In the genomic region with DNA sequence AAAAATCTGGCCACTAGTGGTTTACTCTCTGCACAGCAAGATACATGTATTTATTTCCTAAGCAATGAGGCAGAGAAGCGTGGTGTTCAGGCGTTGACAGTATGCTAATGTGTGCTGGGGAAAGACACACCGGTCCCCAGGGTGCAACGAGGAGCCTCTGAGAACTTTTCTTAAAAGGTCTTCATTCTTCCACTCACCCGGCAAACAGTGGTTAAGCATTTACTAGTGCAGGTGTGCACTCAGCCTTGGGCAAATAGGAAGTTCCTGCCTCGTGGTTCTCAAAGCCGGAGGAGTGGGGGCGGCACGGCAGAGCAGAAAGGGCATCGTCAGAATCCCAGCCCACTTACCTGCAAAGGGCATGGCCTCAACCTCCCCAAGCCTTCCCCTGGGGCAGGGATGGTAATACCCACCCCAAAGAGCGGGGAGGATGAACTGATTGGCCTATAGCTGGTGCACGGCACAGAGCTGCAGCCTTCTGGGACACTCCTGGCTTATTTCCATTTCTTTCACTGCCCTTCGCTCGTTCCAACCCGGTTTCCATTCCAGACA, we compare ENCODE assay signal across 11 cellular contexts.
A peak's percentile ranks its signal among the peaks of the same experiment; 100 is the strongest.
DNase-seq lines count a peak whose midpoint lies in the region; ATAC-seq and TF ChIP-seq lines count a peak whose summit lies in the region.
"Had no signal": no experiment of that assay in that cellular context is flagged by ENCODE, and none has a peak within 500 bp of the region (broad histone marks: within the 10 kb centered on the region; RNA-seq: fewer than 3 reads in every experiment).

No MANE protein-coding gene starts in this region.

- H3K4me1 Mint-ChIP-seq in stimulated activated naive B cell treated with anti-CD40 and anti-IgM and Interleukin-4, amounts not matched to agents 10 μg/mL and 1 μg/mL and 100 μg/mL, for 72 hours: peaks cover 6 to 14% of the 10 kb centered on the region in 2 donors
- H3K4me1 Mint-ChIP-seq: activated naive CD8-positive, alpha-beta T cell treated with anti-CD3 and anti-CD28 coated beads, Interleukin-2, amount 10 ng/mL, durations not matched to agents 7 days and 5 days had no signal

- H3K36me3 ChIP-seq in thyroid gland (no peaks in the 10 kb centered on the region), vagina (no peaks in the 10 kb centered on the region)

- no peak overlapping the region for H3K4me3 Mint-ChIP-seq in stimulated activated naive B cell treated with anti-CD40 and anti-IgM and Interleukin-4, amounts not matched to agents 10 μg/mL and 1 μg/mL and 100 μg/mL, for 72 hours
- H3K4me3 Mint-ChIP-seq: activated naive CD8-positive, alpha-beta T cell treated with anti-CD3 and anti-CD28 coated beads, Interleukin-2, amount 10 ng/mL, durations not matched to agents 7 days and 5 days had no signal

- ATAC-seq in HG03097 (IDR thresholded peaks at IDR 0.05; ENCODE audit: low FRiP score, unreplicated experiment): peak; percentile 98
- ATAC-seq in stimulated activated naive B cell treated with anti-CD40 and anti-IgM and Interleukin-4, amounts not matched to agents 10 μg/mL and 1 μg/mL and 100 μg/mL, for 72 hours (replicated peaks): peak; percentile 99 to 100

- peak; percentile 11 for DNase-seq in NCI-H510A treated with DMSO at 0.1 percent for 48 hours (lab: John Stamatoyannopoulos, UW)
- DNase-seq in NCI-H510A (lab: John Stamatoyannopoulos, UW): no peak
- DNase-seq in cerebellar cortex (ENCODE audit: low spot score): peak; percentile 63
- peak; percentile 73 for DNase-seq in stimulated activated naive B cell treated with anti-CD40 and anti-IgM and Interleukin-4, amounts not matched to agents 10 μg/mL and 1 μg/mL and 100 μg/mL, for 72 hours
- no peak for DNase-seq in thyroid gland
- DNase-seq in vagina (ENCODE audit: extremely low spot score in 2 of 2): no peak
- no peak for DNase-seq in stimulated activated CD4-positive, alpha-beta T cell treated with anti-CD3 and anti-CD28 coated beads, Interleukin-2, amount 100 ng/mL, for 48 hours
- DNase-seq: activated naive CD8-positive, alpha-beta T cell treated with anti-CD3 and anti-CD28 coated beads, Interleukin-2, amount 10 ng/mL, durations not matched to agents 7 days and 5 days; islet precursor cell; stimulated activated CD4-positive, alpha-beta T cell treated with anti-CD3 and anti-CD28 coated beads, Interleukin-12 subunit alpha, Interleukin-12 subunit beta, amount 100 ng/mL, for 4 hours had no signal

- H3K4me1 ChIP-seq in thyroid gland (no peaks in the 10 kb centered on the region), vagina (no peaks in the 10 kb centered on the region)

- H3K4me3 ChIP-seq in thyroid gland (replicated peaks in 1 of 3): no peak overlapping the region
- H3K4me3 ChIP-seq in vagina: no peak overlapping the region

- H3K27ac ChIP-seq in thyroid gland (no peak overlapping the region), vagina (no peak overlapping the region)

- peaks cover 0 to 3% of the 10 kb centered on the region in 2 donors for H3K36me3 Mint-ChIP-seq in stimulated activated naive B cell treated with anti-CD40 and anti-IgM and Interleukin-4, amounts not matched to agents 10 μg/mL and 1 μg/mL and 100 μg/mL, for 72 hours
- H3K36me3 Mint-ChIP-seq: activated naive CD8-positive, alpha-beta T cell treated with anti-CD3 and anti-CD28 coated beads, Interleukin-2, amount 10 ng/mL, durations not matched to agents 7 days and 5 days had no signal

- H3K27ac Mint-ChIP-seq in stimulated activated naive B cell treated with anti-CD40 and anti-IgM and Interleukin-4, amounts not matched to agents 10 μg/mL and 1 μg/mL and 100 μg/mL, for 72 hours: no peak overlapping the region
- H3K27ac Mint-ChIP-seq: activated naive CD8-positive, alpha-beta T cell treated with anti-CD3 and anti-CD28 coated beads, Interleukin-2, amount 10 ng/mL, durations not matched to agents 7 days and 5 days had no signal

- intact Hi-C loops in thyroid gland (cut with DNase I) (loop anchor here (10.0 kb wide), 1 partner anchor 300 kb away; no protein-coding TSS in a partner anchor), vagina (cut with DNase I) (no loop called here)

- H3K27me3 ChIP-seq in thyroid gland: no peaks in the 10 kb centered on the region
- H3K27me3 ChIP-seq in vagina: no peaks in the 10 kb centered on the region

- H3K9me3 ChIP-seq in thyroid gland (no peaks in the 10 kb centered on the region), vagina (no peaks in the 10 kb centered on the region)

- TF ChIP-seq POLR2A in thyroid gland (IDR thresholded peaks at IDR 0.05) (no peak), vagina (IDR thresholded peaks at IDR 0.05) (no peak)

- 41 to 42% methylated on average over 15 of the region's 15 CpGs for WGBS in thyroid gland, 2 donors

- TF ChIP-seq CTCF in thyroid gland (IDR thresholded peaks at IDR 0.05) (no peak), vagina (IDR thresholded peaks at IDR 0.05) (no peak)

- peaks cover 34 to 46% of the 10 kb centered on the region in 2 donors for H3K27me3 Mint-ChIP-seq in stimulated activated naive B cell treated with anti-CD40 and anti-IgM and Interleukin-4, amounts not matched to agents 10 μg/mL and 1 μg/mL and 100 μg/mL, for 72 hours
- H3K27me3 Mint-ChIP-seq: activated naive CD8-positive, alpha-beta T cell treated with anti-CD3 and anti-CD28 coated beads, Interleukin-2, amount 10 ng/mL, durations not matched to agents 7 days and 5 days had no signal

- peaks cover 4 to 12% of the 10 kb centered on the region in 2 donors for H3K9me3 Mint-ChIP-seq in stimulated activated naive B cell treated with anti-CD40 and anti-IgM and Interleukin-4, amounts not matched to agents 10 μg/mL and 1 μg/mL and 100 μg/mL, for 72 hours
- H3K9me3 Mint-ChIP-seq: activated naive CD8-positive, alpha-beta T cell treated with anti-CD3 and anti-CD28 coated beads, Interleukin-2, amount 10 ng/mL, durations not matched to agents 7 days and 5 days had no signal

Comparison
In these comparisons a context has a peak if more than half of its experiments do, and no peak if none do; other contexts are left out.
1. DNase-seq: peak in NCI-H510A treated with DMSO at 0.1 percent for 48 hours (single experiment), cerebellar cortex (single experiment) and stimulated activated naive B cell treated with anti-CD40 and anti-IgM and Interleukin-4, amounts not matched to agents 10 μg/mL and 1 μg/mL and 100 μg/mL, for 72 hours (single experiment); none in NCI-H510A (single experiment), thyroid gland (0 of 2), vagina (0 of 2) and stimulated activated CD4-positive, alpha-beta T cell treated with anti-CD3 and anti-CD28 coated beads, Interleukin-2, amount 100 ng/mL, for 48 hours (0 of 2).